In genomic region chr14:92122351-92122677, GRCh38 we compare ENCODE assay signal across 8 cellular contexts. TPM values are rescaled to one million over a fixed set of nuclear protein-coding genes. Genes with fewer than 3 reads are reported as not detected.
DNase-seq lines count a peak whose midpoint lies in the region; ATAC-seq and TF ChIP-seq lines count a peak whose summit lies in the region.

No MANE protein-coding gene starts in this region.

- TF ChIP-seq CTCF in epithelial cell of esophagus (IDR thresholded peaks at IDR 0.05; ENCODE audit: insufficient read depth, low read depth, low read length, missing control alignments) (no peak), vagina (IDR thresholded peaks at IDR 0.05) (no peak)

- no peak for TF ChIP-seq POLR2A in vagina (IDR thresholded peaks at IDR 0.05)

- peak overlapping the region; percentile 97 for H3K27ac ChIP-seq in vagina

- intact Hi-C loops in vagina (cut with DNase I): no loop called here

- in situ Hi-C loops in SK-MEL-5 (cut with HindIII; ENCODE audit: low pct_unique_long_range_greater_than_20kb, low sequenced_read_pairs): no loop called here

- DNase-seq in activated CD4-positive, CD25-positive, alpha-beta regulatory T cell treated with anti-CD3 and anti-CD28 coated beads, Interleukin-2, amount 50 U/mL, for 72 hours: no peak
- DNase-seq in SK-MEL-5 (ENCODE audit: low read depth, low spot score) (peak; percentile 37), epithelial cell of esophagus (ENCODE audit: low read depth) (no peak), vagina (ENCODE audit: extremely low spot score in 2 of 2) (no peak), NCI-H2196 (lab: John Stamatoyannopoulos, UW; ENCODE audit: unreplicated experiment) (no peak)

- H3K4me3 ChIP-seq in epithelial cell of esophagus (ENCODE audit: low read length) (peak overlapping the region; percentile 98), mononuclear cell (ENCODE audit: low read length) (peak overlapping the region; percentile 99), vagina (peak overlapping the region; percentile 81 to 100)

- H3K9me3 ChIP-seq in mononuclear cell (ENCODE audit: low read depth, low read length) (no peaks in the 10 kb centered on the region), vagina (no peaks in the 10 kb centered on the region)

- H3K4me1 ChIP-seq in mononuclear cell (ENCODE audit: insufficient read depth, low read length) (peaks cover 39% of the 10 kb centered on the region), vagina (peaks cover 55% of the 10 kb centered on the region)

- ATAC-seq in activated CD4-positive, CD25-positive, alpha-beta regulatory T cell treated with anti-CD3 and anti-CD28 coated beads, Interleukin-2, amount 50 U/mL, for 24 hours: peak; percentile 3 to 8
- ATAC-seq in HG03045 (IDR thresholded peaks at IDR 0.05; ENCODE audit: unreplicated experiment): peak; percentile 6

- H3K27me3 ChIP-seq in mononuclear cell (ENCODE audit: insufficient read depth, low read length) (no peaks in the 10 kb centered on the region), vagina (no peaks in the 10 kb centered on the region)

- H3K36me3 ChIP-seq in vagina: peaks cover 0 to 17% of the 10 kb centered on the region in 2 donors

RNA-seq across cellular contexts. Expression of gene CPSF2, which starts 0.5 kb away (rescaled TPM):
- 67.8 and 79.5 TPM in 2 replicates for total RNA-seq in SK-MEL-5 (2014; rRNA removed; shearing (Covaris generic))
- 53.0 and 58.2 TPM in 2 replicates for polyA plus RNA-seq in SK-MEL-5 (2015; cell fraction: cytosol; rRNA removed)
- polyA plus RNA-seq in SK-MEL-5 (2015; cell fraction: nucleus; rRNA removed): 20.9 and 23.5 TPM in 2 replicates
- 13.9 TPM for total RNA-seq in mononuclear cell
- total RNA-seq in vagina: 25.8 TPM

RNA-seq across cellular contexts. Expression of gene NDUFB1, which starts 0.8 kb away (rescaled TPM):
- 380 and 394 TPM in 2 replicates for total RNA-seq in SK-MEL-5 (2014; rRNA removed; shearing (Covaris generic))
- 350 and 564 TPM in 2 replicates for polyA plus RNA-seq in SK-MEL-5 (2015; cell fraction: cytosol; rRNA removed)
- 85.4 and 129 TPM in 2 replicates for polyA plus RNA-seq in SK-MEL-5 (2015; cell fraction: nucleus; rRNA removed)
- 106 TPM for total RNA-seq in mononuclear cell
- total RNA-seq in vagina: 86.9 TPM

RNA-seq across cellular contexts. Expression of gene ATXN3, which starts 15.9 kb away (rescaled TPM):
- 42.5 and 52.1 TPM in 2 replicates for total RNA-seq in SK-MEL-5 (2014; rRNA removed; shearing (Covaris generic))
- 15.9 and 23.3 TPM in 2 replicates for polyA plus RNA-seq in SK-MEL-5 (2015; cell fraction: cytosol; rRNA removed)
- polyA plus RNA-seq in SK-MEL-5 (2015; cell fraction: nucleus; rRNA removed): 4.0 and 33.4 TPM in 2 replicates
- 35.6 TPM for total RNA-seq in mononuclear cell
- 37.8 TPM for total RNA-seq in vagina
